ENCODE assay signal across 1 cellular context in the genomic region with DNA sequence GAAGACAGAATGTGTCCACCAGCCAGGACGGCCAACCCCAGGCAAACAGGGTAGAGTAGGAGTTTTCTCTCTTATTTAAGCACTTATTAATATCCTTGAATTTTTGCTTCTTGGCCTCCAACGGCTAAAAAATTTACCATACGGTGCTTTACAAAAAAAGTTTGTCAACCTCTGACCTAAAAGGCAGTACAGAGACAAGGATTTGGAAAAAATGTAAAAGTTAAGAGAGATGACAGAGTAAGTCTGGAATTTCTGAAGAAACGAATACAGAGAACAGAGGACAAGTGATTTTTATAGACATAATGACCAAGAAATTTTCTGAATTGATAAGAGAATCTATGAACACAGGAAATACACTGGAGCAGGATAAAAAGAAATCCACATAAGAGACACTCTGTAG.
TF ChIP-seq lines count a peak whose summit lies in the region.

No MANE protein-coding gene starts in this region.

TF ChIP-seq in IMR-90, 13 proteins besides CTCF, POLR2A, EP300 and RAD21:
- TF ChIP-seq RCOR1 (IDR thresholded peaks at IDR 0.05; ENCODE audit: insufficient replicate concordance, low read length) (no peak), BHLHE40 (IDR thresholded peaks at IDR 0.05; ENCODE audit: low read depth, low read length) (no peak), FOS (IDR thresholded peaks at IDR 0.05; ENCODE audit: low read depth, low read length) (no peak), CHD1 (IDR thresholded peaks at IDR 0.05; ENCODE audit: low read depth, low read length) (no peak), NFE2L2 (IDR thresholded peaks at IDR 0.05; ENCODE audit: low read depth, low read length) (no peak), MAFK (IDR thresholded peaks at IDR 0.05; ENCODE audit: low read depth, low read length) (no peak)
TF ChIP-seq in IMR-90: peak in this region for 0.
